ENCODE assay signal across 9 cellular contexts in the genomic region with DNA sequence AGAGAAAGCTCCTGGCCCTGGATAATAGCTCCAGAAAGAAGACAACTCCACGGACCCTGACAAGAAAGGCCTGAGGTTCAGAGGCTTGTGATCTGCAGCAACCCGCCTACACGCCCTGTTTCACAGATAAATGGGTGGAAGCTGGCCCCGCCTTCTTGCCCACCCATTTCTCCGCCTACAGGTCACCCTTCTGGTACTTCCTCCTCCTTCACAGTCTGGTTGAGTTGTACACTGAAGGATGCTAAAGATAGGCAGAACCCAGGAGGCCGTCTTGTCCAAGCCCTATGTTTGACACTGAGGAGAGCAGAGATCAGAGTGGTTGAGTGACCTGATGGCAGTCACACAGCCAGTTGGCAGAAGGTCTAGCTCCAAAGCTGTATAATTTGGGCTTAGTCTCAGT. TPM values are rescaled to one million over a fixed set of nuclear protein-coding genes. Genes with fewer than 3 reads are reported as not detected.
DNase-seq lines count a peak whose midpoint lies in the region; ATAC-seq, FAIRE-seq and TF ChIP-seq lines count a peak whose summit lies in the region.
"Had no signal": no experiment of that assay in that cellular context is flagged by ENCODE, and none has a peak within 500 bp of the region (broad histone marks: within the 10 kb centered on the region; RNA-seq: fewer than 3 reads in every experiment).

No MANE protein-coding gene starts in this region.

- intact Hi-C loops in pancreas (cut with DNase I), result no loop called here

- H3K9me3 ChIP-seq in pancreas, result no peaks in the 10 kb centered on the region
- H3K9me3 ChIP-seq: A549 had no signal

- H3K4me1 ChIP-seq in pancreas, result no peaks in the 10 kb centered on the region

- H3K27me3 ChIP-seq in pancreas, result no peaks in the 10 kb centered on the region

- ATAC-seq in pancreas, result no peak

- no peak for FAIRE-seq in pancreas (lab: Jason Lieb, UNC)
- FAIRE-seq: A549 had no signal

- no peaks in the 10 kb centered on the region for H3K36me3 ChIP-seq in pancreas

- no peak overlapping the region for H3K27ac ChIP-seq in pancreas
- H3K27ac ChIP-seq: A549 had no signal

- WGBS in pancreas, 2 donors, result 77 to 87% methylated on average over 6 of the region's 6 CpGs

- DNase-seq in NCI-H146 (lab: John Stamatoyannopoulos, UW) (peak; percentile 10), NCI-H146 treated with DMSO at 0.1 percent for 48 hours (lab: John Stamatoyannopoulos, UW; ENCODE audit: unreplicated experiment) (no peak), NAMALWA (ENCODE audit: low spot score) (peak; percentile 76), pancreas (no peak), retina (no peak), NCI-H187 (lab: John Stamatoyannopoulos, UW) (no peak)
- peak; percentile 55 for DNase-seq in activated T-cell treated with anti-CD3 and anti-CD28 coated beads, Interleukin-2, amount 50 U/mL, for 1 hour
- peak in 2 of 3 donors; percentile 2 to 30 for DNase-seq in stimulated activated CD4-positive, alpha-beta T cell treated with anti-CD3 and anti-CD28 coated beads, TNF-alpha, amount 100 ng/mL, for 1 hour (ENCODE audit: low read depth in 3 of 3, low spot score in 1 of 3)

- no peak overlapping the region for H3K4me3 ChIP-seq in pancreas
- H3K4me3 ChIP-seq: A549 had no signal

- TF ChIP-seq CTCF in pancreas (IDR thresholded peaks at IDR 0.05), result no peak

RNA-seq across cellular contexts. Expression of a gene that starts 34.2 kb away (rescaled TPM):
- 1 to 10 TPM in 2 of 6 donors, under 1 TPM in 4; 0.09 to 3.4 (median 0.36) TPM for total RNA-seq in pancreas
- 1 to 10 TPM in 1 of 2 donors, under 1 TPM in 1; 0.91 to 1.3 TPM for polyA plus RNA-seq in pancreas

Comparison
In these comparisons a context has a peak if more than half of its experiments do, and no peak if none do; other contexts are left out.
1. DNase-seq: peak in NCI-H146 (single experiment), NAMALWA (single experiment), activated T-cell treated with anti-CD3 and anti-CD28 coated beads, Interleukin-2, amount 50 U/mL, for 1 hour (single experiment) and stimulated activated CD4-positive, alpha-beta T cell treated with anti-CD3 and anti-CD28 coated beads, TNF-alpha, amount 100 ng/mL, for 1 hour (2 of 3); none in NCI-H146 treated with DMSO at 0.1 percent for 48 hours (single experiment), pancreas (0 of 6), retina (single experiment) and NCI-H187 (0 of 2).